ENCODE assay signal across 35 cellular contexts in the genomic region with DNA sequence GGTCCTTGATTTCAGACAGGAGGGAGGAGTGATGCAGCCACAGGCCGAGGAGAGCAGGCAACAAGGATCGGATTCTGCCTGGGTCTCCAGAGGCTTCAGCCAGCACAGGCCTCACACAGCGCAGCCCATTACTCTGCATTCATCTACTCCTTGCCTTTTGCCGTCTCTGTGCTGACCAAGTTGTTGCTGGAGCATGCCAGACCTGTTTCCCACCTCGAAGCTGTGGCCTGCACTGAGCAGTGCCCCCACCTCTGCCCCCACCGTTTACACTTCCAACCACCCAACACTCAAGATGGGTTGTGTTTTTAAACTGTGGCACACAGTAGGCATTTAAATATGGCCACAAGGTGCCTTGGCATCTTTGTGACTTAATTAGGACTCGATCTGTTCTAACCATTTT. TPM values are rescaled to one million over a fixed set of nuclear protein-coding genes. Genes with fewer than 3 reads are reported as not detected.
"Had no signal": no experiment of that assay in that cellular context is flagged by ENCODE, and none has a peak within 500 bp of the region (broad histone marks: within the 10 kb centered on the region; RNA-seq: fewer than 3 reads in every experiment).

No MANE protein-coding gene starts in this region.

- H2AFZ ChIP-seq: hepatocyte had no signal

- H3K9me3 Mint-ChIP-seq: endodermal cell; memory B cell; mesothelial cell of epicardium; naive thymus-derived CD4-positive, alpha-beta T cell; stimulated activated memory B cell treated with anti-CD40 and anti-IgM and Interleukin-4, amounts not matched to agents 10 μg/mL and 1 μg/mL and 100 μg/mL, for 72 hours; stimulated activated naive CD8-positive, alpha-beta T cell treated with anti-CD3 and anti-CD28 coated beads, Interleukin-15, Interleukin-2, amounts not matched to agents 100 ng/mL and 50 ng/mL, for 24 hours had no signal

- H3K36me3 ChIP-seq: gastrocnemius medialis, heart left ventricle, ovary, spleen, suprapubic skin, transverse colon, upper lobe of right lung, vagina had no signal

- DNase-seq: cerebellar nuclear complex; cortex of kidney; effector CD8-positive, alpha-beta T cell; endodermal cell; foreskin fibroblast; gastrocnemius medialis; heart left ventricle; kidney; mucosa of descending colon; naive thymus-derived CD4-positive, alpha-beta T cell; ovary; posterior cingulate gyrus; psoas muscle; right cardiac atrium; spleen; stimulated activated CD4-positive, alpha-beta T cell treated with anti-CD3 and anti-CD28 coated beads, Interleukin-4, amount 100 ng/mL, for 4 hours; transverse colon; upper lobe of right lung had no signal

- H3K79me2 ChIP-seq: hepatocyte had no signal

- H3K36me3 Mint-ChIP-seq: memory B cell; mesothelial cell of epicardium; naive thymus-derived CD4-positive, alpha-beta T cell; stimulated activated memory B cell treated with anti-CD40 and anti-IgM and Interleukin-4, amounts not matched to agents 10 μg/mL and 1 μg/mL and 100 μg/mL, for 72 hours had no signal

- ATAC-seq: esophagus mucosa; gastrocnemius medialis; heart left ventricle; left lobe of liver; mucosa of descending colon; naive thymus-derived CD4-positive, alpha-beta T cell; psoas muscle; right cardiac atrium; stimulated activated memory B cell treated with anti-CD40 and anti-IgM and Interleukin-4, amounts not matched to agents 10 μg/mL and 1 μg/mL and 100 μg/mL, for 72 hours; upper lobe of right lung had no signal

- H3K4me3 ChIP-seq: gastrocnemius medialis, heart left ventricle, hepatocyte, lung, mucosa of descending colon, ovary, psoas muscle, skin epidermis, spleen, suprapubic skin, transverse colon, upper lobe of right lung, vagina had no signal

- H3K4me2 ChIP-seq: hepatocyte had no signal

- FAIRE-seq: kidney had no signal

- H3K4me3 Mint-ChIP-seq: endodermal cell; memory B cell; mesothelial cell of epicardium; naive thymus-derived CD4-positive, alpha-beta T cell; stimulated activated memory B cell treated with anti-CD40 and anti-IgM and Interleukin-4, amounts not matched to agents 10 μg/mL and 1 μg/mL and 100 μg/mL, for 72 hours; stimulated activated naive CD8-positive, alpha-beta T cell treated with anti-CD3 and anti-CD28 coated beads, Interleukin-15, Interleukin-2, amounts not matched to agents 100 ng/mL and 50 ng/mL, for 24 hours had no signal

- H3K27me3 Mint-ChIP-seq: stimulated activated memory B cell treated with anti-CD40 and anti-IgM and Interleukin-4, amounts not matched to agents 10 μg/mL and 1 μg/mL and 100 μg/mL, for 72 hours; stimulated activated naive CD8-positive, alpha-beta T cell treated with anti-CD3 and anti-CD28 coated beads, Interleukin-15, Interleukin-2, amounts not matched to agents 100 ng/mL and 50 ng/mL, for 24 hours had no signal

- H3K27ac ChIP-seq: epithelial cell of prostate, gastrocnemius medialis, heart left ventricle, hepatocyte, ovary, psoas muscle, skin epidermis, spleen, suprapubic skin, transverse colon, upper lobe of right lung, vagina had no signal

- H3K9me3 ChIP-seq: gastrocnemius medialis, heart left ventricle, mucosa of descending colon, ovary, psoas muscle, spleen, suprapubic skin, transverse colon, upper lobe of right lung, vagina had no signal

- H3K4me1 Mint-ChIP-seq: endodermal cell had no signal

- H3K4me1 ChIP-seq: gastrocnemius medialis, heart left ventricle, psoas muscle, upper lobe of right lung, vagina had no signal

- H3K27ac Mint-ChIP-seq: endodermal cell; memory B cell; mesothelial cell of epicardium; naive thymus-derived CD4-positive, alpha-beta T cell; stimulated activated memory B cell treated with anti-CD40 and anti-IgM and Interleukin-4, amounts not matched to agents 10 μg/mL and 1 μg/mL and 100 μg/mL, for 72 hours; stimulated activated naive CD8-positive, alpha-beta T cell treated with anti-CD3 and anti-CD28 coated beads, Interleukin-15, Interleukin-2, amounts not matched to agents 100 ng/mL and 50 ng/mL, for 24 hours had no signal

- H3K27me3 ChIP-seq: gastrocnemius medialis, heart left ventricle, hepatocyte, ovary, spleen, suprapubic skin, transverse colon, upper lobe of right lung, vagina had no signal

RNA-seq across cellular contexts. Expression of gene PRM2, which starts 1.3 kb away (rescaled TPM):
- total RNA-seq: endodermal cell; esophagus mucosa; gastrocnemius medialis; glomerular endothelial cell; heart left ventricle; hepatocyte; kidney; left lobe of liver; liver; lung; mesothelial cell of epicardium; mucosa of descending colon; naive thymus-derived CD4-positive, alpha-beta T cell; ovary; psoas muscle; renal cortical epithelial cell; right cardiac atrium; spleen; suprapubic skin; transverse colon; upper lobe of right lung; vagina had no signal
- polyA plus RNA-seq: heart left ventricle; hepatocyte; liver; lung; naive thymus-derived CD4-positive, alpha-beta T cell; neural cell; ovary; psoas muscle; right cardiac atrium; spleen had no signal

RNA-seq across cellular contexts. Expression of gene PRM3, which starts 1.5 kb away (rescaled TPM):
- total RNA-seq: endodermal cell; esophagus mucosa; gastrocnemius medialis; glomerular endothelial cell; heart left ventricle; hepatocyte; kidney; left lobe of liver; liver; lung; mesothelial cell of epicardium; mucosa of descending colon; naive thymus-derived CD4-positive, alpha-beta T cell; ovary; psoas muscle; renal cortical epithelial cell; right cardiac atrium; spleen; suprapubic skin; transverse colon; upper lobe of right lung; vagina had no signal
- polyA plus RNA-seq: heart left ventricle; hepatocyte; liver; lung; naive thymus-derived CD4-positive, alpha-beta T cell; neural cell; ovary; psoas muscle; right cardiac atrium; spleen; thymus had no signal

RNA-seq across cellular contexts. Expression of gene TNP2, which starts 5.8 kb away (rescaled TPM):
- total RNA-seq: endodermal cell; esophagus mucosa; gastrocnemius medialis; glomerular endothelial cell; heart left ventricle; hepatocyte; kidney; left lobe of liver; liver; lung; mesothelial cell of epicardium; mucosa of descending colon; naive thymus-derived CD4-positive, alpha-beta T cell; ovary; psoas muscle; renal cortical epithelial cell; right cardiac atrium; spleen; suprapubic skin; transverse colon; upper lobe of right lung; vagina had no signal
- polyA plus RNA-seq: heart left ventricle; hepatocyte; liver; lung; naive thymus-derived CD4-positive, alpha-beta T cell; neural cell; ovary; psoas muscle; right cardiac atrium; spleen; thymus had no signal

RNA-seq across cellular contexts. Expression of gene PRM1, which starts 6.2 kb away (rescaled TPM):
- total RNA-seq: endodermal cell; esophagus mucosa; gastrocnemius medialis; glomerular endothelial cell; heart left ventricle; hepatocyte; kidney; left lobe of liver; liver; lung; mesothelial cell of epicardium; mucosa of descending colon; naive thymus-derived CD4-positive, alpha-beta T cell; ovary; psoas muscle; renal cortical epithelial cell; right cardiac atrium; spleen; suprapubic skin; transverse colon; upper lobe of right lung; vagina had no signal
- polyA plus RNA-seq: heart left ventricle; hepatocyte; liver; lung; naive thymus-derived CD4-positive, alpha-beta T cell; neural cell; ovary; psoas muscle; right cardiac atrium; spleen had no signal

RNA-seq across cellular contexts. Expression of gene SOCS1, which starts 19.0 kb away (rescaled TPM):
- polyA plus RNA-seq: neural cell had no signal
